21 cellular contexts compared by ENCODE assay signal in the genomic region with DNA sequence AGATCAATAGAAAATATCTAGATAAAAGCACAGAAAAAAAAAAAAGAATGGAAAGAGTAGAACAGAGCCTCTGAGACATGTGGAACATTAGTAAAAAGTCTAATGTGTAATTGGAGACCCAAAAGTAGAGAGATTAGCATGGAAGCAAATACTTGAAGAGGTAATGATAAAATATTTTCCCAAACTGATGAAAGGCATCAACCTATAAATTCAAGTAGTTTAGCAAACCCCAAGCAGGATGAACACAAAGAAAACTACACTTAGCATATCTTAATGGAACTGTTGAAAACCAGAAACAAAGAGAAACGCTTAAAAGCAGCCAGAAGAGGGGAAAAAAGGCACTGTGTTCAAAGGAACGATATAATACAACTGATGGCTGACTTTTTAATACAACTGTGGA. TPM values are rescaled to one million over a fixed set of nuclear protein-coding genes. Genes with fewer than 3 reads are reported as not detected.
DNase-seq lines count a peak whose midpoint lies in the region; ATAC-seq, FAIRE-seq and TF ChIP-seq lines count a peak whose summit lies in the region.
"Had no signal": no experiment of that assay in that cellular context is flagged by ENCODE, and none has a peak within 500 bp of the region (broad histone marks: within the 10 kb centered on the region; RNA-seq: fewer than 3 reads in every experiment).

No MANE protein-coding gene starts in this region.

- no peaks in the 10 kb centered on the region for H3K9me3 ChIP-seq in Karpas-422 (ENCODE audit: low read length)
- H3K9me3 ChIP-seq in astrocyte (ENCODE audit: insufficient read depth, low read depth, low read length): no peaks in the 10 kb centered on the region
- H3K9me3 ChIP-seq: SK-N-SH had no signal

- H4K20me1 ChIP-seq in GM23338 (replicated peaks; ENCODE audit: insufficient read depth): no peaks in the 10 kb centered on the region; the same call in 1 of the 2 replicates
- no peaks in the 10 kb centered on the region for H4K20me1 ChIP-seq in Karpas-422 (ENCODE audit: insufficient read depth, low read depth, low read length)
- peaks cover 78% of the 10 kb centered on the region for H4K20me1 ChIP-seq in astrocyte (ENCODE audit: insufficient read depth, low read length)

- H3K4me2 ChIP-seq in GM23338 (0 out of 2 replicates have a peak overlapping the region, but pooled peaks have one; percentile 3), Karpas-422 (ENCODE audit: low read depth, low read length, poor library complexity, severe bottlenecking) (peak overlapping the region; percentile 74), astrocyte (ENCODE audit: low read length) (no peak overlapping the region)
- H3K4me2 ChIP-seq: SK-N-SH had no signal

- TF ChIP-seq CTCF in GM23338 (conservative IDR thresholded peaks at IDR 0.05; ENCODE audit: low read depth in 2 of 2) (no peak), astrocyte (IDR thresholded peaks at IDR 0.05; ENCODE audit: insufficient read depth, low read depth, low read length) (no peak), CD14-positive monocyte (IDR thresholded peaks at IDR 0.05) (no peak)

- no peak for FAIRE-seq in astrocyte (lab: Jason Lieb, UNC)
- FAIRE-seq: GM12891, H54 had no signal

- H2AFZ ChIP-seq in GM23338 (no peak overlapping the region), Karpas-422 (ENCODE audit: low read length) (no peak overlapping the region), astrocyte (ENCODE audit: low read depth, low read length) (no peak overlapping the region)

- H3K4me1 ChIP-seq in GM23338 (ENCODE audit: insufficient read depth) (peaks cover 22% of the 10 kb centered on the region; the same call in 1 of the 2 replicates), Karpas-422 (ENCODE audit: low read length) (peaks cover 74% of the 10 kb centered on the region), astrocyte (ENCODE audit: insufficient read depth, low read length) (peaks cover 4% of the 10 kb centered on the region)

- no peaks in the 10 kb centered on the region for H3K36me3 Mint-ChIP-seq in GM23338 (ENCODE audit: low read depth)
- H3K36me3 Mint-ChIP-seq in astrocyte (ENCODE audit: low read depth, unreplicated experiment): peaks cover 15% of the 10 kb centered on the region
- peaks cover 16 to 17% of the 10 kb centered on the region in 2 donors for H3K36me3 Mint-ChIP-seq in CD14-positive monocyte

- DNase-seq in GM23338 (ENCODE audit: low spot score) (no peak), Karpas-422 (no peak), astrocyte (ENCODE audit: low read depth) (no peak), pons (ENCODE audit: low spot score) (peak; percentile 36), CD14-positive monocyte (ENCODE audit: low spot score) (no peak), DMS53 (lab: John Stamatoyannopoulos, UW) (no peak)
- no peak for DNase-seq in stimulated activated CD4-positive, alpha-beta T cell treated with anti-CD3 and anti-CD28 coated beads, Interleukin-4, amount 100 ng/mL, for 1 hour
- DNase-seq: ACHN, AML-193, DMS 273 treated with DMSO at 0.1 percent for 48 hours, NCI-H1048, NCI-H2081, NCI-H510A, NCI-H748 treated with DMSO at 0.1 percent for 48 hours, OCI-M1, SHP77, SK-N-SH had no signal

- no peaks in the 10 kb centered on the region for H3K9me2 ChIP-seq in GM23338 (ENCODE audit: insufficient read depth)
- H3K9me2 ChIP-seq in Karpas-422 (replicated peaks; ENCODE audit: insufficient read depth, low read length): no peaks in the 10 kb centered on the region
- H3K9me2 ChIP-seq: SK-N-SH had no signal

- ATAC-seq in GM23338: no peak

- H3K27ac ChIP-seq in GM23338 (ENCODE audit: low read depth) (no peak overlapping the region), Karpas-422 (ENCODE audit: low read length) (peak overlapping the region; percentile 94), astrocyte (ENCODE audit: low read depth, low read length) (no peak overlapping the region)
- H3K27ac ChIP-seq: C4-2B, KMS-11 had no signal

- H3K4me1 Mint-ChIP-seq in GM23338 (peaks cover 33% of the 10 kb centered on the region), astrocyte (ENCODE audit: low read depth, unreplicated experiment) (peaks cover 42% of the 10 kb centered on the region), CD14-positive monocyte (peaks cover 11% of the 10 kb centered on the region)

- no peaks in the 10 kb centered on the region for H3F3A ChIP-seq in GM23338 (replicated peaks; ENCODE audit: low read depth)

- no peaks in the 10 kb centered on the region for H3K9me3 Mint-ChIP-seq in GM23338
- H3K9me3 Mint-ChIP-seq in astrocyte (ENCODE audit: unreplicated experiment): no peaks in the 10 kb centered on the region
- H3K9me3 Mint-ChIP-seq in CD14-positive monocyte: no peaks in the 10 kb centered on the region

- peak overlapping the region; percentile 64 for H3K27ac Mint-ChIP-seq in GM23338
- peak overlapping the region; percentile 41 for H3K27ac Mint-ChIP-seq in astrocyte (ENCODE audit: unreplicated experiment)
- no peak overlapping the region for H3K27ac Mint-ChIP-seq in CD14-positive monocyte

- no peak overlapping the region for H3K4me3 Mint-ChIP-seq in GM23338
- H3K4me3 Mint-ChIP-seq in astrocyte (ENCODE audit: unreplicated experiment): no peak overlapping the region
- H3K4me3 Mint-ChIP-seq in CD14-positive monocyte: no peak overlapping the region

- H3K79me2 ChIP-seq in GM23338 (replicated peaks; ENCODE audit: insufficient read depth): peaks cover 44% of the 10 kb centered on the region
- H3K79me2 ChIP-seq in Karpas-422 (ENCODE audit: low read length): peaks cover 100% of the 10 kb centered on the region
- peaks cover 96% of the 10 kb centered on the region for H3K79me2 ChIP-seq in astrocyte (ENCODE audit: insufficient read depth, low read length)

- peak overlapping the region; percentile 55; the same call in 1 of the 2 replicates for H3K9ac ChIP-seq in Karpas-422 (ENCODE audit: low read length)
- no peak overlapping the region for H3K9ac ChIP-seq in astrocyte (ENCODE audit: low read length)
- H3K9ac ChIP-seq: KMS-11, SK-N-SH had no signal

- H3K27me3 Mint-ChIP-seq in GM23338 (ENCODE audit: insufficient read depth, low read depth, poor library complexity) (peaks cover 1% of the 10 kb centered on the region), astrocyte (ENCODE audit: low read depth, unreplicated experiment) (no peaks in the 10 kb centered on the region), CD14-positive monocyte (ENCODE audit: low read depth in 3 of 3) (no peaks in the 10 kb centered on the region)

- H3K36me3 ChIP-seq in GM23338 (ENCODE audit: insufficient read depth) (no peaks in the 10 kb centered on the region), Karpas-422 (ENCODE audit: insufficient read depth, low read length) (peaks cover 10% of the 10 kb centered on the region; the same call in 1 of the 2 replicates), astrocyte (ENCODE audit: insufficient read depth, low read length) (peaks cover 3% of the 10 kb centered on the region)

- H3K27me3 ChIP-seq in GM23338 (ENCODE audit: insufficient read depth): no peaks in the 10 kb centered on the region
- H3K27me3 ChIP-seq in Karpas-422 (ENCODE audit: low read length): no peaks in the 10 kb centered on the region
- no peaks in the 10 kb centered on the region for H3K27me3 ChIP-seq in astrocyte (ENCODE audit: insufficient read depth, low read length)

- intact Hi-C loops in CD14-positive monocyte (cut with micrococcal nuclease): no loop called here

- H3K4me3 ChIP-seq in GM23338: no peak overlapping the region
- H3K4me3 ChIP-seq in Karpas-422 (ENCODE audit: low read length): peak overlapping the region; percentile 50; the same call in 1 of the 2 replicates
- H3K4me3 ChIP-seq in astrocyte (ENCODE audit: insufficient read depth, low read depth, low read length): no peak overlapping the region

TF ChIP-seq in GM23338, 12 proteins besides CTCF, POLR2A, EP300 and RAD21:
- TF ChIP-seq JUNB (IDR thresholded peaks at IDR 0.05; ENCODE audit: unreplicated experiment) (no peak), POLR2AphosphoS5 (IDR thresholded peaks at IDR 0.05; ENCODE audit: low read depth) (no peak), ZNF331 (CRISPR knock-in tag; IDR thresholded peaks at IDR 0.05; ENCODE audit: low read depth) (no peak)
- TF ChIP-seq, protein P1, sequence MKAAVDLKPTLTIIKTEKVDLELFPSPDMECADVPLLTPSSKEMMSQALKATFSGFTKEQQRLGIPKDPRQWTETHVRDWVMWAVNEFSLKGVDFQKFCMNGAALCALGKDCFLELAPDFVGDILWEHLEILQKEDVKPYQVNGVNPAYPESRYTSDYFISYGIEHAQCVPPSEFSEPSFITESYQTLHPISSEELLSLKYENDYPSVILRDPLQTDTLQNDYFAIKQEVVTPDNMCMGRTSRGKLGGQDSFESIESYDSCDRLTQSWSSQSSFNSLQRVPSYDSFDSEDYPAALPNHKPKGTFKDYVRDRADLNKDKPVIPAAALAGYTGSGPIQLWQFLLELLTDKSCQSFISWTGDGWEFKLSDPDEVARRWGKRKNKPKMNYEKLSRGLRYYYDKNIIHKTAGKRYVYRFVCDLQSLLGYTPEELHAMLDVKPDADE (IDR thresholded peaks at IDR 0.05): no peak

RNA-seq across cellular contexts. Expression of a gene that starts 16.4 kb away (rescaled TPM):
- 48.3 and 49.7 TPM in 2 replicates for total RNA-seq in GM23338 (2014; rRNA removed; shearing (Covaris generic))
- polyA plus RNA-seq in GM23338 (2016; fragmentation: Nextera tagmentation; extraction: Ambion mirVana) (11.9 and 16.3 TPM in 2 replicates), CD14-positive monocyte (1 to 10 TPM; 1.2 to 2.1 TPM)
- total RNA-seq in Karpas-422 (2014; rRNA removed; shearing (Covaris generic); ENCODE audit: low replicate concordance): 56.6 and 164 TPM in 2 replicates
- 53.7 and 54.9 TPM in 2 replicates for total RNA-seq in astrocyte

Comparison
In these comparisons a context has a peak if more than half of its experiments do, and no peak if none do; other contexts are left out.
1. H3K27ac Mint-ChIP-seq: peak in GM23338 (single experiment) and astrocyte (single experiment); none in CD14-positive monocyte (0 of 7).